ENCODE assay signal across 8 cellular contexts in genomic region chr10:101031128-101031795, GRCh38. TPM values are rescaled to one million over a fixed set of nuclear protein-coding genes. Genes with fewer than 3 reads are reported as not detected.
DNase-seq lines count a peak whose midpoint lies in the region; ATAC-seq and TF ChIP-seq lines count a peak whose summit lies in the region.

TSS of gene PDZD7 (minus strand) at chr10:101031129. CDS start at chr10:101030219, 910 bp downstream.
TSS of gene SFXN3 (plus strand) at chr10:101031234. CDS start at chr10:101034695, 3,461 bp downstream.

- peaks cover 55% of the 10 kb centered on the region for H3K27me3 Mint-ChIP-seq in WTC11 (ENCODE audit: low read depth)
- peaks cover 3 to 14% (median 4%) of the 10 kb centered on the region in 3 donors for H3K27me3 Mint-ChIP-seq in immature natural killer cell (ENCODE audit: low read depth in 3 of 3)

- CTCF ChIA-PET in WTC11 (lab: Charles Lee), result interaction anchor here (0.6 to 6.9 kb wide), 30 partner anchors 9 to 469 kb away, joined by 3 to 219 read pairs (median 4); partner anchors contain the start of genes KAZALD1, LZTS2, MRPL43 and SEMA4G
- CTCF ChIA-PET in mammary epithelial cell (lab: Charles Lee; ENCODE audit: low non-redundant PET), result interaction anchor here (0.5 to 0.7 kb wide), 2 partner anchors 19 to 585 kb away, joined by 3 to 6 read pairs; no protein-coding TSS in a partner anchor

- no peak for TF ChIP-seq CTCF in WTC11 (IDR thresholded peaks at IDR 0.05)
- no peak for TF ChIP-seq CTCF in mammary epithelial cell (conservative IDR thresholded peaks at IDR 0.05 in 1 of 2, IDR thresholded peaks at IDR 0.05 in 1 of 2; ENCODE audit: extremely low read depth in 1 of 2, insufficient read depth in 1 of 2, low read depth in 1 of 2, low read length in 2 of 2)
- no peak for TF ChIP-seq CTCF in smooth muscle cell (IDR thresholded peaks at IDR 0.05; ENCODE audit: borderline replicate concordance, insufficient read depth, poor library complexity, severe bottlenecking)

- BruUV-seq in mammary epithelial cell (replicated peaks; lab: Mats Ljungman, UMichigan), result no TSS peak

- H3K36me3 ChIP-seq in mammary epithelial cell (ENCODE audit: insufficient read depth, low read length) (peaks cover 6% of the 10 kb centered on the region), smooth muscle cell (ENCODE audit: low read depth) (no peaks in the 10 kb centered on the region)

- dilution Hi-C loops in mammary epithelial cell (cut with HindIII; ENCODE audit: low sequenced_read_pairs), result loop anchor here (5.0 kb wide), 1 partner anchor 34 kb away; the partner anchor contains the start of gene LZTS2

- H2AFZ ChIP-seq in mammary epithelial cell (ENCODE audit: low read depth, low read length), result peak within 1 kb of the TSS; percentile 95
- H2AFZ ChIP-seq in smooth muscle cell (ENCODE audit: low read depth), result peak within 1 kb of the TSS; percentile 77

- H3K9me3 Mint-ChIP-seq in WTC11 (no peaks in the 10 kb centered on the region), immature natural killer cell (no peaks in the 10 kb centered on the region)

- ATAC-seq in GM18858 (IDR thresholded peaks at IDR 0.05; ENCODE audit: unreplicated experiment) (peak; percentile 83), HG03095 (IDR thresholded peaks at IDR 0.05; ENCODE audit: unreplicated experiment) (peak; percentile 91), WTC11 (peak; percentile 88)

- H3K4me2 ChIP-seq in mammary epithelial cell (ENCODE audit: insufficient read depth, low read depth, low read length) (peak within 1 kb of the TSS; percentile 96), smooth muscle cell (peak within 1 kb of the TSS; percentile 86)

- H3K27me3 ChIP-seq in mammary epithelial cell (ENCODE audit: insufficient read depth, low read length) (no peaks in the 10 kb centered on the region), smooth muscle cell (ENCODE audit: low read depth) (no peaks in the 10 kb centered on the region)

- H3K9ac ChIP-seq in mammary epithelial cell (ENCODE audit: insufficient read depth, low read length), result peak within 1 kb of the TSS; percentile 74
- H3K9ac ChIP-seq in smooth muscle cell (ENCODE audit: low read depth), result peak within 1 kb of the TSS; percentile 97

- H3K4me1 Mint-ChIP-seq in WTC11 (peaks cover 36% of the 10 kb centered on the region), immature natural killer cell (peaks cover 22 to 28% of the 10 kb centered on the region in 2 donors)

- POLR2A ChIA-PET in WTC11 (lab: Charles Lee), result interaction anchor here (0.7 to 1.9 kb wide), 4 partner anchors 12 to 35 kb away, joined by 3 to 10 read pairs (median 4); no protein-coding TSS in a partner anchor

- H3K9me3 ChIP-seq in mammary epithelial cell (replicated peaks; ENCODE audit: insufficient read depth, low read length) (no peaks in the 10 kb centered on the region), smooth muscle cell (replicated peaks; ENCODE audit: low read depth) (no peaks in the 10 kb centered on the region)

- H4K20me1 ChIP-seq in mammary epithelial cell (ENCODE audit: insufficient read depth, low read length), result no peaks in the 10 kb centered on the region
- H4K20me1 ChIP-seq in smooth muscle cell (ENCODE audit: low read depth), result peaks cover 35% of the 10 kb centered on the region

- H3K4me3 Mint-ChIP-seq in WTC11 (peak within 1 kb of the TSS; percentile 75), immature natural killer cell (peak within 1 kb of the TSS; percentile 89 to 96 (median 92))

- WGBS in mammary epithelial cell (ENCODE audit: low coverage, missing lambda C conversion rate), result 4% methylated on average over 20 of the region's 38 CpGs
- 3% methylated on average over 35 of the region's 38 CpGs for WGBS in smooth muscle cell (ENCODE audit: low lambda C conversion rate)

- peaks cover 33% of the 10 kb centered on the region for H3K79me2 ChIP-seq in mammary epithelial cell (ENCODE audit: insufficient read depth, low read length)
- H3K79me2 ChIP-seq in smooth muscle cell (ENCODE audit: low read depth), result peaks cover 20% of the 10 kb centered on the region

- H3K27ac Mint-ChIP-seq in WTC11 (no peak within 1 kb of the TSS), immature natural killer cell (peak within 1 kb of the TSS; percentile 94 to 99 (median 96))

- H3K4me3 ChIP-seq in mammary epithelial cell (replicated peaks in 1 of 3; ENCODE audit: insufficient read depth in 1 of 3, low read depth in 2 of 3, low read length in 3 of 3), result peak within 1 kb of the TSS; percentile 50 to 74 (median 67)
- H3K4me3 ChIP-seq in smooth muscle cell, result peak within 1 kb of the TSS; percentile 61

- H3K4me1 ChIP-seq in mammary epithelial cell (ENCODE audit: insufficient read depth, low read length), result peaks cover 20% of the 10 kb centered on the region
- peaks cover 20% of the 10 kb centered on the region for H3K4me1 ChIP-seq in smooth muscle cell (ENCODE audit: low read depth)

- DNase-seq in 8988T, result peak; percentile 93
- DNase-seq in NCI-H2171 treated with DMSO at 0.1 percent for 48 hours (lab: John Stamatoyannopoulos, UW), result peak; percentile 78
- peak; percentile 97 for DNase-seq in WTC11 (ENCODE audit: low spot score)
- DNase-seq in mammary epithelial cell, result peak; percentile 91
- DNase-seq in immature natural killer cell, result peak; percentile 95 to 96 (median 95)
- peak; percentile 72 for DNase-seq in smooth muscle cell (lab: John Stamatoyannopoulos, UW; ENCODE audit: unreplicated experiment)

- intact Hi-C loops in mammary epithelial cell (cut with micrococcal nuclease), result loop anchor here (5.0 kb wide), 1 partner anchor 36 kb away; no protein-coding TSS in a partner anchor

- in situ Hi-C loops in mammary epithelial cell (cut with MboI; ENCODE audit: low sequenced_read_pairs in 2 of 2), result no loop called here

- peak within 1 kb of the TSS; percentile 81 for H3K27ac ChIP-seq in mammary epithelial cell (ENCODE audit: insufficient read depth, low read depth, low read length)
- H3K27ac ChIP-seq in smooth muscle cell (ENCODE audit: low read depth), result peak within 1 kb of the TSS; percentile 99

- H3K36me3 Mint-ChIP-seq in WTC11 (no peaks in the 10 kb centered on the region), immature natural killer cell (peaks cover 0 to 7% (median 4%) of the 10 kb centered on the region in 3 donors)

- H3F3A ChIP-seq in smooth muscle cell (ENCODE audit: low read depth), result peaks cover 2% of the 10 kb centered on the region

TF ChIP-seq in WTC11, 78 proteins besides CTCF, POLR2A, EP300 and RAD21:
- TF ChIP-seq ZNF532 (CRISPR knock-in tag; IDR thresholded peaks at IDR 0.05; ENCODE audit: borderline replicate concordance) (no peak), SP1 (CRISPR knock-in tag; conservative IDR thresholded peaks at IDR 0.05) (peak; percentile 73), ETV6 (CRISPR knock-in tag; IDR thresholded peaks at IDR 0.05) (peak; percentile 16; the same call in 1 of the 2 replicates), NFYB (CRISPR knock-in tag; conservative IDR thresholded peaks at IDR 0.05; ENCODE audit: low read depth) (peak; percentile 99)

RNA-seq across cellular contexts. Expression of gene PDZD7, which starts in this region (rescaled TPM):
- total RNA-seq in WTC11 (2021), result 1.9 to 2.7 TPM (median 2.6 TPM) in 3 replicates
- total RNA-seq in mammary epithelial cell, result 1 to 10 TPM in 1 of 2 donors, under 1 TPM in 1; 0.59 to 2.7 TPM
- 0.95 TPM for polyA plus RNA-seq in mammary epithelial cell
- polyA minus RNA-seq in mammary epithelial cell, result 0.47 TPM
- polyA plus RNA-seq in immature natural killer cell, result 1 to 10 TPM in 1 of 3 donors, under 1 TPM in 1, not detected in 1; 0.28 to 1.1 TPM
- total RNA-seq in smooth muscle cell, result 2.0 and 4.5 TPM in 2 replicates
- polyA plus RNA-seq in smooth muscle cell, result 0.93 and 4.2 TPM in 2 replicates

RNA-seq across cellular contexts. Expression of gene SFXN3, which starts in this region (rescaled TPM):
- total RNA-seq in WTC11 (2021) (2.5 to 5.6 TPM (median 3.2 TPM) in 3 replicates), mammary epithelial cell (100 to 1,000 TPM in 1 of 2 donors, 10 to 100 TPM in 1; 79.4 to 102 TPM), smooth muscle cell (79.1 and 86.9 TPM in 2 replicates)
- polyA plus RNA-seq in mammary epithelial cell (104 TPM), immature natural killer cell (10 to 100 TPM; 18.2 to 23.0 (median 22.0) TPM), smooth muscle cell (92.1 and 120 TPM in 2 replicates)
- polyA minus RNA-seq in mammary epithelial cell, result 101 TPM

Comparison
In these comparisons a context has a peak if more than half of its experiments do, and no peak if none do; other contexts are left out.
1. Peak in every context shown above with its lines: DNase-seq, ATAC-seq, H3K4me3 ChIP-seq and H3K27ac ChIP-seq.
2. RNA of gene SFXN3 (total RNA-seq): 79.4 to 102 TPM in mammary epithelial cell and 79.1 to 86.9 TPM in smooth muscle cell; 2.5 to 5.6 TPM in WTC11; every median in the first group is over 10 times any median in the second.